Comparison of ENCODE assay signal across 9 cellular contexts in genomic region chr7:992742-993607, GRCh38. TPM values are rescaled to one million over a fixed set of nuclear protein-coding genes. Genes with fewer than 3 reads are reported as not detected.
A peak's percentile ranks its signal among the peaks of the same experiment; 100 is the strongest.
DNase-seq lines count a peak whose midpoint lies in the region; ATAC-seq lines count a peak whose summit lies in the region.
"Had no signal": no experiment of that assay in that cellular context is flagged by ENCODE, and none has a peak within 500 bp of the region (broad histone marks: within the 10 kb centered on the region; RNA-seq: fewer than 3 reads in every experiment).

No MANE protein-coding gene starts in this region.

- no peak overlapping the region for H3K27ac ChIP-seq in CD4-positive, CD25-positive, alpha-beta regulatory T cell (ENCODE audit: insufficient read depth, low read length, poor library complexity, severe bottlenecking)

- peak; percentile 99 for ATAC-seq in CD4-positive, CD25-positive, alpha-beta regulatory T cell (ENCODE audit: low read depth in 2 of 2)
- ATAC-seq in GM19395 (IDR thresholded peaks at IDR 0.05; ENCODE audit: unreplicated experiment) (peak; percentile 82), HG03457 (IDR thresholded peaks at IDR 0.05; ENCODE audit: unreplicated experiment) (peak; percentile 70), left colon (peak; percentile 84)
- peak; percentile 99 for ATAC-seq in central memory CD8-positive, alpha-beta T cell (replicated peaks; ENCODE audit: extremely low read depth, poor library complexity, severe bottlenecking)

- H3K9me3 ChIP-seq in CD4-positive, CD25-positive, alpha-beta regulatory T cell (ENCODE audit: control insufficient read depth in 2 of 2, low read length in 2 of 2), result no peaks in the 10 kb centered on the region

- H3K4me1 Mint-ChIP-seq in CD4-positive, CD25-positive, alpha-beta regulatory T cell, result peaks cover 0 to 5% (median 2%) of the 10 kb centered on the region in 4 donors
- peaks cover 7% of the 10 kb centered on the region for H3K4me1 Mint-ChIP-seq in central memory CD8-positive, alpha-beta T cell

- H3K27me3 Mint-ChIP-seq in CD4-positive, CD25-positive, alpha-beta regulatory T cell, result peaks cover 4% of the 10 kb centered on the region
- no peaks in the 10 kb centered on the region for H3K27me3 Mint-ChIP-seq in central memory CD8-positive, alpha-beta T cell

- no peak overlapping the region for H3K4me3 ChIP-seq in CD4-positive, CD25-positive, alpha-beta regulatory T cell (ENCODE audit: low read depth, low read length)

- H3K27me3 ChIP-seq in CD4-positive, CD25-positive, alpha-beta regulatory T cell (ENCODE audit: control insufficient read depth, insufficient read depth, low read length), result no peaks in the 10 kb centered on the region

- peak; percentile 87 to 95 (median 89) for DNase-seq in CD4-positive, CD25-positive, alpha-beta regulatory T cell
- DNase-seq in NCI-H524 (lab: John Stamatoyannopoulos, UW) (peak; percentile 64 to 92), left colon (peak; percentile 96)
- peak; percentile 88 for DNase-seq in activated CD4-positive, alpha-beta T cell treated with anti-CD3 and anti-CD28 coated beads for 1 hour
- DNase-seq in central memory CD8-positive, alpha-beta T cell (ENCODE audit: low spot score in 2 of 2), result peak; percentile 81 to 83
- peak; percentile 97 for DNase-seq in stimulated activated CD4-positive, alpha-beta T cell treated with anti-CD3 and anti-CD28 coated beads, Interleukin-4, amount 100 ng/mL, for 1 hour

- no peaks in the 10 kb centered on the region for H3K9me3 Mint-ChIP-seq in CD4-positive, CD25-positive, alpha-beta regulatory T cell
- no peaks in the 10 kb centered on the region for H3K9me3 Mint-ChIP-seq in central memory CD8-positive, alpha-beta T cell

- H3K4me1 ChIP-seq in CD4-positive, CD25-positive, alpha-beta regulatory T cell (ENCODE audit: control insufficient read depth, insufficient read depth, low read length, poor library complexity, severe bottlenecking), result peaks cover 7% of the 10 kb centered on the region

- intact Hi-C loops in left colon (cut with DNase I, micrococcal nuclease), result loop anchor here in 1 of 2 donors (5.0 kb wide), 1 partner anchor 74 kb away; no protein-coding TSS in a partner anchor

- H3K36me3 ChIP-seq in CD4-positive, CD25-positive, alpha-beta regulatory T cell (ENCODE audit: control insufficient read depth, insufficient read depth, low read length), result no peaks in the 10 kb centered on the region

- H3K4me3 Mint-ChIP-seq in CD4-positive, CD25-positive, alpha-beta regulatory T cell, result no peak overlapping the region
- no peak overlapping the region for H3K4me3 Mint-ChIP-seq in central memory CD8-positive, alpha-beta T cell

- no peak overlapping the region for H3K27ac Mint-ChIP-seq in CD4-positive, CD25-positive, alpha-beta regulatory T cell
- no peak overlapping the region for H3K27ac Mint-ChIP-seq in central memory CD8-positive, alpha-beta T cell (ENCODE audit: low read depth)

- H3K36me3 Mint-ChIP-seq in CD4-positive, CD25-positive, alpha-beta regulatory T cell, result peaks cover 1% of the 10 kb centered on the region
- no peaks in the 10 kb centered on the region for H3K36me3 Mint-ChIP-seq in central memory CD8-positive, alpha-beta T cell (ENCODE audit: insufficient read depth)

RNA-seq across cellular contexts. Expression of gene CYP2W1, which starts 10.0 kb away (rescaled TPM):
- total RNA-seq in CD4-positive, CD25-positive, alpha-beta regulatory T cell, result not detected
- not detected for polyA plus RNA-seq in CD4-positive, CD25-positive, alpha-beta regulatory T cell
- total RNA-seq in left colon, result 1 to 10 TPM; 1.2 to 3.6 TPM
- total RNA-seq: T-helper 1 cell treated with Interleukin-12 subunit alpha and Interleukin-12 subunit beta and Interleukin-4 antibody, amounts not matched to agents 30 ng/mL and 1 ng/mL, for 36 hours had no signal

RNA-seq across cellular contexts. Expression of gene COX19, which starts 17.6 kb away (rescaled TPM):
- 36.8 TPM for total RNA-seq in CD4-positive, CD25-positive, alpha-beta regulatory T cell
- 10 to 100 TPM; 18.3 to 30.4 (median 24.8) TPM for polyA plus RNA-seq in CD4-positive, CD25-positive, alpha-beta regulatory T cell
- 10 to 100 TPM; 13.5 to 15.2 TPM for total RNA-seq in left colon

RNA-seq across cellular contexts. Expression of gene ADAP1, which starts 38.5 kb away (rescaled TPM):
- 5.5 TPM for total RNA-seq in CD4-positive, CD25-positive, alpha-beta regulatory T cell
- polyA plus RNA-seq in CD4-positive, CD25-positive, alpha-beta regulatory T cell, result 1 to 10 TPM; 2.9 to 8.8 (median 6.2) TPM
- total RNA-seq in left colon, result 100 to 1,000 TPM; 147 to 166 TPM

RNA-seq across cellular contexts. Expression of gene GPR146, which starts 51.4 kb away (rescaled TPM):
- total RNA-seq in CD4-positive, CD25-positive, alpha-beta regulatory T cell, result 21.5 TPM
- 10 to 100 TPM; 14.1 to 26.4 (median 19.4) TPM for polyA plus RNA-seq in CD4-positive, CD25-positive, alpha-beta regulatory T cell
- 1 to 10 TPM; 4.0 to 7.4 TPM for total RNA-seq in left colon

Comparison
In these comparisons a context has a peak if more than half of its experiments do, and no peak if none do; other contexts are left out.
1. RNA of gene ADAP1, which starts 38.5 kb away (total RNA-seq): 147 to 166 TPM in left colon; 5.5 TPM in CD4-positive, CD25-positive, alpha-beta regulatory T cell (single experiment); every median in the first group is over 10 times any median in the second.
2. Peak in every context shown above with its lines, with median percentiles within 50 percentile points of each other: ATAC-seq and DNase-seq.